In the genomic region with DNA sequence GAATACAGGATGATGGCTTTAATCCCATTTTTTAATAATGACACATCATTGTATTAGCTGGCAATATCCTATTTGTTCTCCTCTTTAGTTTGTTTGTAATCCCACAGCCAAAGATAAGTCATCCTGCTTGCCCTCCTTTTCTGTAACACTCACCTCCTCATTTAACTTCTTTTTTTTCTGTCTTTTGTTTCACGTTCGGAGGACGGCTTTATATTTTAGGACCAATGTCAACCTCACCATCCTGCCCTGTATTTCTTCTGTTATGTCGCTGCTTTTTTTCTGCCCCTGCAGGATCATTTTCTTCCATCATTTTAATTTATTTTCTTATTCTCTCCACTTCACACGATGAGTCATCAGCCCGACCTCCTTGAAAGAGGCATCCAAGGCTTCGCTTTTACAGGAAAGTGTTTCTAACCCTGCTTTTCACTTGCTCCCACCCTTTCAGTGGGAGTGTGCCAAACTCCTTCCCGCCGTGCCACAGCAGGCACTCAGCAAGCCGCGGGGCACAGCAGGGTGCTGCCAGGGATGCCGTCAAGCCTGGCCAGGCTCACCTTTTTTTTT, we compare ENCODE assay signal across 2 cellular contexts.
TF ChIP-seq lines count a peak whose summit lies in the region.

No MANE protein-coding gene starts in this region.

TF ChIP-seq in IMR-90, 13 proteins besides CTCF, POLR2A, EP300 and RAD21:
- TF ChIP-seq BHLHE40 (IDR thresholded peaks at IDR 0.05; ENCODE audit: low read depth, low read length): peak; percentile 57; the same call in 1 of the 2 replicates
- no peak for TF ChIP-seq SMC3 (IDR thresholded peaks at IDR 0.05; ENCODE audit: low read depth, low read length)
- no peak for TF ChIP-seq CEBPB (IDR thresholded peaks at IDR 0.05; ENCODE audit: low read depth, low read length)
- no peak for TF ChIP-seq RFX5 (IDR thresholded peaks at IDR 0.05; ENCODE audit: low read depth, low read length)
- no peak for TF ChIP-seq MAZ (IDR thresholded peaks at IDR 0.05; ENCODE audit: borderline replicate concordance, low read depth, low read length)
- TF ChIP-seq CHD1 (IDR thresholded peaks at IDR 0.05; ENCODE audit: low read depth, low read length): no peak
- no peak for TF ChIP-seq RCOR1 (IDR thresholded peaks at IDR 0.05; ENCODE audit: insufficient replicate concordance, low read length)
- TF ChIP-seq FOS (IDR thresholded peaks at IDR 0.05; ENCODE audit: low read depth, low read length): peak; percentile 92
- TF ChIP-seq ELK1 (IDR thresholded peaks at IDR 0.05; ENCODE audit: borderline replicate concordance, low read depth, low read length): no peak
- TF ChIP-seq MAFK (IDR thresholded peaks at IDR 0.05; ENCODE audit: low read depth, low read length): no peak
- no peak for TF ChIP-seq NFE2L2 (IDR thresholded peaks at IDR 0.05; ENCODE audit: low read depth, low read length)
- TF ChIP-seq MXI1 (IDR thresholded peaks at IDR 0.05; ENCODE audit: borderline replicate concordance, low read depth, low read length): no peak
- TF ChIP-seq USF2 (IDR thresholded peaks at IDR 0.05; ENCODE audit: low read depth, low read length): no peak

TF ChIP-seq in K562, 482 proteins besides CTCF, POLR2A, EP300 and RAD21:
- TF ChIP-seq FOSL1 (tag; conservative IDR thresholded peaks at IDR 0.05) (peak; percentile 44; the same call in 1 of the 2 replicates), ARID1B (IDR thresholded peaks at IDR 0.05) (peak; percentile 40), HOMEZ (CRISPR knock-in tag; IDR thresholded peaks at IDR 0.05) (no peak), PHF8 (IDR thresholded peaks at IDR 0.05; ENCODE audit: borderline replicate concordance, low read length) (no peak), FOXJ3 (CRISPR knock-in tag; IDR thresholded peaks at IDR 0.05) (no peak), SMARCA4 (IDR thresholded peaks at IDR 0.05) (peak; percentile 43), JUND (IDR thresholded peaks at IDR 0.05; ENCODE audit: borderline replicate concordance, low read depth, low read length) (peak; percentile 63; the same call in 1 of the 2 replicates), JUND (tag; IDR thresholded peaks at IDR 0.05; ENCODE audit: borderline replicate concordance, low read depth, low read length) (peak; percentile 52; the same call in 2 of the 3 replicates), KHSRP (IDR thresholded peaks at IDR 0.05) (no peak), JUN (IDR thresholded peaks at IDR 0.05; ENCODE audit: borderline replicate concordance, low read depth, low read length) (0 out of 2 replicates have a peak, but pooled peaks have one; percentile 22), JUN (CRISPR knock-in tag; IDR thresholded peaks at IDR 0.05; ENCODE audit: borderline replicate concordance) (no peak), ZBTB12 (CRISPR knock-in tag; IDR thresholded peaks at IDR 0.05) (no peak), JUNB (CRISPR knock-in tag; conservative IDR thresholded peaks at IDR 0.05) (0 out of 2 replicates have a peak, but pooled peaks have one; percentile 24), ATF3 (IDR thresholded peaks at IDR 0.05) (peak; percentile 92), ATF3 (CRISPR knock-in tag; conservative IDR thresholded peaks at IDR 0.05) (no peak), ZNF224 (CRISPR knock-in tag; IDR thresholded peaks at IDR 0.05) (no peak), SMARCE1 (IDR thresholded peaks at IDR 0.05) (0 out of 2 replicates have a peak, but pooled peaks have one; percentile 19)
- TF ChIP-seq, protein P1, sequence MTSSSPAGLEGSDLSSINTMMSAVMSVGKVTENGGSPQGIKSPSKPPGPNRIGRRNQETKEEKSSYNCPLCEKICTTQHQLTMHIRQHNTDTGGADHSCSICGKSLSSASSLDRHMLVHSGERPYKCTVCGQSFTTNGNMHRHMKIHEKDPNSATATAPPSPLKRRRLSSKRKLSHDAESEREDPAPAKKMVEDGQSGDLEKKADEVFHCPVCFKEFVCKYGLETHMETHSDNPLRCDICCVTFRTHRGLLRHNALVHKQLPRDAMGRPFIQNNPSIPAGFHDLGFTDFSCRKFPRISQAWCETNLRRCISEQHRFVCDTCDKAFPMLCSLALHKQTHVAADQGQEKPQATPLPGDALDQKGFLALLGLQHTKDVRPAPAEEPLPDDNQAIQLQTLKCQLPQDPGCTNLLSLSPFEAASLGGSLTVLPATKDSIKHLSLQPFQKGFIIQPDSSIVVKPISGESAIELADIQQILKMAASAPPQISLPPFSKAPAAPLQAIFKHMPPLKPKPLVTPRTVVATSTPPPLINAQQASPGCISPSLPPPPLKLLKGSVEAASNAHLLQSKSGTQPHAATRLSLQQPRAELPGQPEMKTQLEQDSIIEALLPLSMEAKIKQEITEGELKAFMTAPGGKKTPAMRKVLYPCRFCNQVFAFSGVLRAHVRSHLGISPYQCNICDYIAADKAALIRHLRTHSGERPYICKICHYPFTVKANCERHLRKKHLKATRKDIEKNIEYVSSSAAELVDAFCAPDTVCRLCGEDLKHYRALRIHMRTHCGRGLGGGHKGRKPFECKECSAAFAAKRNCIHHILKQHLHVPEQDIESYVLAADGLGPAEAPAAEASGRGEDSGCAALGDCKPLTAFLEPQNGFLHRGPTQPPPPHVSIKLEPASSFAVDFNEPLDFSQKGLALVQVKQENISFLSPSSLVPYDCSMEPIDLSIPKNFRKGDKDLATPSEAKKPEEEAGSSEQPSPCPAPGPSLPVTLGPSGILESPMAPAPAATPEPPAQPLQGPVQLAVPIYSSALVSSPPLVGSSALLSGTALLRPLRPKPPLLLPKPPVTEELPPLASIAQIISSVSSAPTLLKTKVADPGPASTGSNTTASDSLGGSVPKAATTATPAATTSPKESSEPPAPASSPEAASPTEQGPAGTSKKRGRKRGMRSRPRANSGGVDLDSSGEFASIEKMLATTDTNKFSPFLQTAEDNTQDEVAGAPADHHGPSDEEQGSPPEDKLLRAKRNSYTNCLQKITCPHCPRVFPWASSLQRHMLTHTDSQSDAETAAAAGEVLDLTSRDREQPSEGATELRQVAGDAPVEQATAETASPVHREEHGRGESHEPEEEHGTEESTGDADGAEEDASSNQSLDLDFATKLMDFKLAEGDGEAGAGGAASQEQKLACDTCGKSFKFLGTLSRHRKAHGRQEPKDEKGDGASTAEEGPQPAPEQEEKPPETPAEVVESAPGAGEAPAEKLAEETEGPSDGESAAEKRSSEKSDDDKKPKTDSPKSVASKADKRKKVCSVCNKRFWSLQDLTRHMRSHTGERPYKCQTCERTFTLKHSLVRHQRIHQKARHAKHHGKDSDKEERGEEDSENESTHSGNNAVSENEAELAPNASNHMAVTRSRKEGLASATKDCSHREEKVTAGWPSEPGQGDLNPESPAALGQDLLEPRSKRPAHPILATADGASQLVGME (CRISPR knock-in tag; IDR thresholded peaks at IDR 0.05): no peak
